8 cellular contexts compared by ENCODE assay signal in genomic region chr5:88833371-88834107, GRCh38. TPM values are rescaled to one million over a fixed set of nuclear protein-coding genes. Genes with fewer than 3 reads are reported as not detected.
A peak's percentile ranks its signal among the peaks of the same experiment; 100 is the strongest.
DNase-seq lines count a peak whose midpoint lies in the region; ATAC-seq and TF ChIP-seq lines count a peak whose summit lies in the region.

No MANE protein-coding gene starts in this region.

- WGBS in thyroid gland, 2 donors: 42 to 49% methylated on average over 6 of the region's 6 CpGs

- H3K27ac ChIP-seq in muscle layer of colon (ENCODE audit: low read depth, low read length) (peak overlapping the region; percentile 39), thyroid gland (peak overlapping the region; percentile 32 to 59 (median 54))

- peak; percentile 6 for TF ChIP-seq CTCF in astrocyte of the spinal cord (IDR thresholded peaks at IDR 0.05; ENCODE audit: low read depth, low read length)
- no peak for TF ChIP-seq CTCF in thyroid gland (IDR thresholded peaks at IDR 0.05)

- H3K9me3 ChIP-seq in muscle layer of colon (ENCODE audit: low read length) (no peaks in the 10 kb centered on the region), thyroid gland (no peaks in the 10 kb centered on the region)

- H3K4me3 ChIP-seq in astrocyte of the spinal cord (ENCODE audit: low read depth, low read length) (no peak overlapping the region), muscle layer of colon (ENCODE audit: low read depth in 1 of 2, low read length in 2 of 2) (no peak overlapping the region), thyroid gland (replicated peaks in 1 of 3) (no peak overlapping the region)

- H3K36me3 ChIP-seq in muscle layer of colon (ENCODE audit: insufficient read depth, low read length) (no peaks in the 10 kb centered on the region), thyroid gland (no peaks in the 10 kb centered on the region)

- H3K9ac ChIP-seq in muscle layer of colon (ENCODE audit: low read length): no peak overlapping the region

- H3K27me3 ChIP-seq in muscle layer of colon (ENCODE audit: control insufficient read depth in 1 of 2, insufficient read depth in 2 of 2, low read length in 2 of 2) (no peaks in the 10 kb centered on the region), thyroid gland (no peaks in the 10 kb centered on the region)

- peak; percentile 73 for DNase-seq in AG20443 (ENCODE audit: low spot score)
- peak; percentile 80 for DNase-seq in NAMALWA (ENCODE audit: low spot score)
- peak; percentile 76 for DNase-seq in astrocyte of the spinal cord (ENCODE audit: low read depth, low spot score)
- DNase-seq in thyroid gland: peak; percentile 17
- no peak for DNase-seq in glomerular visceral epithelial cell (ENCODE audit: extremely low spot score)
- DNase-seq in cerebellar cortex (ENCODE audit: low spot score): no peak

- ATAC-seq in GM21360 (IDR thresholded peaks at IDR 0.05; ENCODE audit: unreplicated experiment): peak; percentile 47

- TF ChIP-seq POLR2A in thyroid gland (IDR thresholded peaks at IDR 0.05): no peak

- in situ Hi-C loops in astrocyte of the spinal cord (cut with HindIII; ENCODE audit: low sequenced_read_pairs): no loop called here

- H3K4me1 ChIP-seq in muscle layer of colon (ENCODE audit: insufficient read depth, low read length) (peaks cover 28% of the 10 kb centered on the region), thyroid gland (peaks cover 17 to 26% of the 10 kb centered on the region in 2 donors)

- intact Hi-C loops in thyroid gland (cut with DNase I): loop anchor here (10.0 kb wide), 1 partner anchor 51 kb away; the partner anchor contains the start of gene MEF2C

RNA-seq across cellular contexts. Expression of gene MEF2C, which starts 49.4 kb away (rescaled TPM):
- 10 to 100 TPM; 51.0 to 78.6 (median 65.7) TPM for total RNA-seq in thyroid gland

Comparison
In these comparisons a context has a peak if more than half of its experiments do, and no peak if none do; other contexts are left out.
1. DNase-seq: peak in AG20443 (single experiment), NAMALWA (single experiment), astrocyte of the spinal cord (single experiment) and thyroid gland (2 of 2); none in glomerular visceral epithelial cell (single experiment) and cerebellar cortex (single experiment).